9 cellular contexts compared by ENCODE assay signal in genomic region chr2:33412920-33413319, GRCh38.
A peak's percentile ranks its signal among the peaks of the same experiment; 100 is the strongest.
DNase-seq lines count a peak whose midpoint lies in the region; ATAC-seq and TF ChIP-seq lines count a peak whose summit lies in the region.
"Had no signal": no experiment of that assay in that cellular context is flagged by ENCODE, and none has a peak within 500 bp of the region (broad histone marks: within the 10 kb centered on the region; RNA-seq: fewer than 3 reads in every experiment).

No MANE protein-coding gene starts in this region.

- H3K4me1 Mint-ChIP-seq in activated naive CD8-positive, alpha-beta T cell treated with anti-CD3 and anti-CD28 coated beads for 36 hours = no peaks in the 10 kb centered on the region

- H3K27ac Mint-ChIP-seq in activated naive CD8-positive, alpha-beta T cell treated with anti-CD3 and anti-CD28 coated beads for 36 hours = no peak overlapping the region

- intact Hi-C loops in esophagus muscularis mucosa (cut with DNase I) = loop anchor here (5.0 kb wide), 1 partner anchor 169 kb away; no protein-coding TSS in a partner anchor

- H3K4me3 Mint-ChIP-seq in activated naive CD8-positive, alpha-beta T cell treated with anti-CD3 and anti-CD28 coated beads for 36 hours = no peak overlapping the region
- H3K4me3 Mint-ChIP-seq: naive B cell had no signal

- peaks cover 0 to 7% (median 0%) of the 10 kb centered on the region in 4 donors for H3K9me3 ChIP-seq in esophagus muscularis mucosa

- TF ChIP-seq POLR2A in esophagus muscularis mucosa (IDR thresholded peaks at IDR 0.05; ENCODE audit: low read depth) = no peak

- no peaks in the 10 kb centered on the region for H3K36me3 Mint-ChIP-seq in activated naive CD8-positive, alpha-beta T cell treated with anti-CD3 and anti-CD28 coated beads for 36 hours

- no peak overlapping the region for H3K27ac ChIP-seq in esophagus muscularis mucosa (replicated peaks in 1 of 4)

- H3K27me3 ChIP-seq in esophagus muscularis mucosa = no peaks in the 10 kb centered on the region

- no peak for TF ChIP-seq EP300 in esophagus muscularis mucosa (IDR thresholded peaks at IDR 0.05)

- H3K27me3 Mint-ChIP-seq in activated naive CD8-positive, alpha-beta T cell treated with anti-CD3 and anti-CD28 coated beads for 36 hours = no peaks in the 10 kb centered on the region

- H3K9me3 Mint-ChIP-seq in activated naive CD8-positive, alpha-beta T cell treated with anti-CD3 and anti-CD28 coated beads for 36 hours = peaks cover 7% of the 10 kb centered on the region

- peak; percentile 35; the same call in 2 of the 3 replicates for TF ChIP-seq CTCF in GM12872 (IDR thresholded peaks at IDR 0.05; ENCODE audit: insufficient read depth, low read depth, low read length)
- peak; percentile 26 to 51 (median 30) for TF ChIP-seq CTCF in esophagus muscularis mucosa (IDR thresholded peaks at IDR 0.05)

- peaks cover 0 to 3% (median 0%) of the 10 kb centered on the region in 4 donors for H3K4me1 ChIP-seq in esophagus muscularis mucosa

- no peak for ATAC-seq in GM18870 (IDR thresholded peaks at IDR 0.05; ENCODE audit: unreplicated experiment)

- 34% methylated on average over 1 of the region's 1 CpG for WGBS in esophagus muscularis mucosa

- H3K4me3 ChIP-seq in esophagus muscularis mucosa = no peak overlapping the region

- H3K36me3 ChIP-seq in esophagus muscularis mucosa = no peaks in the 10 kb centered on the region

- DNase-seq in NCI-H460 (ENCODE audit: extremely low read depth, low read depth) (peak; percentile 25), esophagus muscularis mucosa (ENCODE audit: extremely low spot score) (no peak), putamen (ENCODE audit: low spot score) (peak; percentile 41), retina (no peak), activated gamma-delta T cell treated with Interleukin-2 at 50 U/mL for 16 hours (no peak)
- DNase-seq in activated naive CD8-positive, alpha-beta T cell treated with anti-CD3 and anti-CD28 coated beads for 36 hours = no peak
- DNase-seq: naive B cell had no signal

Comparison
In these comparisons a context has a peak if more than half of its experiments do, and no peak if none do; other contexts are left out.
1. DNase-seq: peak in NCI-H460 (single experiment) and putamen (single experiment); none in esophagus muscularis mucosa (single experiment), activated naive CD8-positive, alpha-beta T cell treated with anti-CD3 and anti-CD28 coated beads for 36 hours (single experiment), retina (single experiment) and activated gamma-delta T cell treated with Interleukin-2 at 50 U/mL for 16 hours (single experiment).